Comparison of ENCODE assay signal across 8 cellular contexts in genomic region chr19:47512183-47512947, GRCh38. TPM values are rescaled to one million over a fixed set of nuclear protein-coding genes. Genes with fewer than 3 reads are reported as not detected.
DNase-seq lines count a peak whose midpoint lies in the region; ATAC-seq, FAIRE-seq and TF ChIP-seq lines count a peak whose summit lies in the region.

No MANE protein-coding gene starts in this region.

- peaks cover 45% of the 10 kb centered on the region for H3K4me1 ChIP-seq in ovary (ENCODE audit: insufficient read depth)

- ATAC-seq in HG03565 (IDR thresholded peaks at IDR 0.05; ENCODE audit: unreplicated experiment): no peak
- no peak for ATAC-seq in HG03280 (IDR thresholded peaks at IDR 0.05; ENCODE audit: unreplicated experiment)

- peak overlapping the region; percentile 69 for H3K27ac Mint-ChIP-seq in endothelial cell (ENCODE audit: unreplicated experiment)

- TF ChIP-seq EP300 in ovary (IDR thresholded peaks at IDR 0.05): no peak

- peak overlapping the region; percentile 78 for H3K4me3 ChIP-seq in ovary

- H3K27me3 Mint-ChIP-seq in endothelial cell (ENCODE audit: unreplicated experiment): peaks cover 13% of the 10 kb centered on the region

- peaks cover 34% of the 10 kb centered on the region for H3K4me1 Mint-ChIP-seq in endothelial cell (ENCODE audit: unreplicated experiment)

- DNase-seq in COLO668 (lab: John Stamatoyannopoulos, UW; ENCODE audit: unreplicated experiment) (peak; percentile 26), NCI-H82 treated with DMSO at 0.1 percent for 48 hours (lab: John Stamatoyannopoulos, UW; ENCODE audit: unreplicated experiment) (peak; percentile 28), endothelial cell (ENCODE audit: low spot score) (no peak), ovary (peak; percentile 59 to 80 (median 68)), NCI-H69 (lab: John Stamatoyannopoulos, UW) (no peak), H54 (ENCODE audit: insufficient read length, low spot score) (no peak)

- no peak for FAIRE-seq in H54 (lab: Jason Lieb, UNC)

- TF ChIP-seq CTCF in endothelial cell (IDR thresholded peaks at IDR 0.05; ENCODE audit: unreplicated experiment) (no peak), ovary (IDR thresholded peaks at IDR 0.05) (no peak)

- peak overlapping the region; percentile 99 for H3K4me3 Mint-ChIP-seq in endothelial cell (ENCODE audit: unreplicated experiment)

- H3K36me3 Mint-ChIP-seq in endothelial cell (ENCODE audit: low read depth, unreplicated experiment): peaks cover 10% of the 10 kb centered on the region

- intact Hi-C loops in ovary (cut with DNase I): loop anchor here in 3 of 4 donors (10.0 kb wide), 5 partner anchors 78 to 262 kb away; partner anchors contain the start of genes BICRA (in 2 of the 3) and SELENOW (in 1 of the 3)

- TF ChIP-seq POLR2A in ovary (IDR thresholded peaks at IDR 0.05) (no peak), H54 (IDR thresholded peaks at IDR 0.05; ENCODE audit: low read depth, low read length) (no peak)

- WGBS in ovary, 3 donors: 22 to 35% (median 29%) methylated on average over 11 of the region's 11 CpGs

- H3K9me3 ChIP-seq in ovary: no peaks in the 10 kb centered on the region

- H3K9me3 Mint-ChIP-seq in endothelial cell (ENCODE audit: unreplicated experiment): no peaks in the 10 kb centered on the region

- peak overlapping the region; percentile 56 to 68 for H3K27ac ChIP-seq in ovary

- H3K27me3 ChIP-seq in ovary: no peaks in the 10 kb centered on the region

- H3K36me3 ChIP-seq in ovary: no peaks in the 10 kb centered on the region

RNA-seq across cellular contexts. Expression of gene NAPA, which starts 2.5 kb away (rescaled TPM):
- total RNA-seq in endothelial cell (ENCODE audit: unreplicated experiment): 77.8 TPM
- total RNA-seq in ovary: 100 to 1,000 TPM in 2 of 7 donors, 10 to 100 TPM in 5; 76.5 to 101 (median 95.1) TPM
- polyA plus RNA-seq in ovary: 10 to 100 TPM; 59.4 to 74.5 TPM

RNA-seq across cellular contexts. Expression of gene KPTN, which starts 28.3 kb away (rescaled TPM):
- total RNA-seq in endothelial cell (ENCODE audit: unreplicated experiment) (12.0 TPM), ovary (1 to 10 TPM; 2.8 to 5.5 (median 4.4) TPM)
- polyA plus RNA-seq in ovary: 1 to 10 TPM; 4.4 to 5.4 TPM

RNA-seq across cellular contexts. Expression of gene SLC8A2, which starts 40.7 kb away (rescaled TPM):
- 0.80 TPM for total RNA-seq in endothelial cell (ENCODE audit: unreplicated experiment)
- total RNA-seq in ovary: 1 to 10 TPM in 1 of 7 donors, under 1 TPM in 3, not detected in 3; 0.07 to 1.3 (median 0.39) TPM
- under 1 TPM; 0.08 to 0.60 TPM for polyA plus RNA-seq in ovary

Comparison
In these comparisons a context has a peak if more than half of its experiments do, and no peak if none do; other contexts are left out.
1. DNase-seq: peak in COLO668 (single experiment), NCI-H82 treated with DMSO at 0.1 percent for 48 hours (single experiment) and ovary (5 of 5); none in endothelial cell (single experiment), NCI-H69 (single experiment) and H54 (single experiment).